Comparison of ENCODE assay signal across 17 cellular contexts in the genomic region with DNA sequence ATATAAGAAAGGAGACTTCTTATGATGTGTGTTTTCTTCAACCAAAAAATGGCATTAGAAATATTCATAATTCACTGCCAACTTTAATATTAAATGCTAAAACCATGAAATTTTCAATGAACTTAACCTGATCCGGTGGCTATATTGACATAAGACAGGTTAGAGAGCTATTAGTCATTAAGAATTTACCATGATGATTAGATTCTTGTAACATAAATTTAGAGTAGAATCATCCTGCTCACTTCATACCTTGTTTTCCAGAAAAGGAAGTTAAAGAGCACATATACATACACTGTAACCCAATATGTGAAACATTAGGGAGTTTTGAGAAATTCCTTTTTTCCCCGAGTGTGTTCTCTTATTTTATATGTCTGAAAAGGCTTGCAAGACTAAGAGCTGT.
A peak's percentile ranks its signal among the peaks of the same experiment; 100 is the strongest.
DNase-seq lines count a peak whose midpoint lies in the region; TF ChIP-seq lines count a peak whose summit lies in the region.
"Had no signal": no experiment of that assay in that cellular context is flagged by ENCODE, and none has a peak within 500 bp of the region (broad histone marks: within the 10 kb centered on the region; RNA-seq: fewer than 3 reads in every experiment).

No MANE protein-coding gene starts in this region.

- H3K9me3 ChIP-seq in mammary epithelial cell (replicated peaks; ENCODE audit: insufficient read depth, low read length) = no peaks in the 10 kb centered on the region
- H3K9me3 ChIP-seq in SK-N-SH = no peaks in the 10 kb centered on the region
- no peaks in the 10 kb centered on the region for H3K9me3 ChIP-seq in smooth muscle cell (replicated peaks; ENCODE audit: low read depth)
- no peaks in the 10 kb centered on the region for H3K9me3 ChIP-seq in neuronal stem cell (replicated peaks in 1 of 2; ENCODE audit: control insufficient read depth in 2 of 2, insufficient read depth in 1 of 2, low read depth in 1 of 2, low read length in 2 of 2)
- H3K9me3 ChIP-seq: A549, BLaER1, HAP-1 had no signal

- H3K9ac ChIP-seq in mammary epithelial cell (ENCODE audit: insufficient read depth, low read length) (no peak overlapping the region), SK-N-SH (no peak overlapping the region), smooth muscle cell (ENCODE audit: low read depth) (no peak overlapping the region), neuronal stem cell (ENCODE audit: low read depth, low read length, poor library complexity) (no peak overlapping the region)
- H3K9ac ChIP-seq: BLaER1 had no signal

- no peak overlapping the region for H3K18ac ChIP-seq in neuronal stem cell (ENCODE audit: low read length)

- no peak for TF ChIP-seq EP300 in SK-N-SH (IDR thresholded peaks at IDR 0.05; ENCODE audit: borderline replicate concordance in 1 of 2, low read depth in 1 of 2, low read length in 1 of 2)

- in situ Hi-C loops in mammary epithelial cell (cut with MboI; ENCODE audit: low sequenced_read_pairs in 2 of 2) = loop anchor here (25.0 kb wide), 1 partner anchor 387 kb away; no protein-coding TSS in a partner anchor

- H3K27me3 Mint-ChIP-seq in MCF 10A (ENCODE audit: insufficient read depth, unreplicated experiment) = no peaks in the 10 kb centered on the region
- H3K27me3 Mint-ChIP-seq: CD4-positive, alpha-beta memory T cell had no signal

- H3K79me1 ChIP-seq in neuronal stem cell (ENCODE audit: low read depth, low read length) = no peaks in the 10 kb centered on the region

- H3K36me3 Mint-ChIP-seq in MCF 10A (ENCODE audit: insufficient read depth, unreplicated experiment) = no peaks in the 10 kb centered on the region
- H3K36me3 Mint-ChIP-seq: CD14-positive monocyte; CD4-positive, alpha-beta memory T cell had no signal

- intact Hi-C loops in mammary epithelial cell (cut with micrococcal nuclease) = no loop called here
- intact Hi-C loops in MCF 10A (cut with micrococcal nuclease) = no loop called here
- intact Hi-C loops in cardiac septum (cut with DNase I) = no loop called here

- H3K79me2 ChIP-seq in mammary epithelial cell (ENCODE audit: insufficient read depth, low read length) (no peaks in the 10 kb centered on the region), SK-N-SH (ENCODE audit: insufficient read depth) (no peaks in the 10 kb centered on the region), smooth muscle cell (ENCODE audit: low read depth) (no peaks in the 10 kb centered on the region)

- H2BK12ac ChIP-seq in neuronal stem cell (ENCODE audit: low read length) = no peak overlapping the region

- H2BK15ac ChIP-seq in neuronal stem cell (ENCODE audit: low read length) = no peak overlapping the region

- no peak overlapping the region for H3K14ac ChIP-seq in neuronal stem cell (ENCODE audit: low read length)

- H3K4me3 Mint-ChIP-seq in MCF 10A (ENCODE audit: unreplicated experiment) = no peak overlapping the region
- H3K4me3 Mint-ChIP-seq: CD14-positive monocyte; CD4-positive, alpha-beta memory T cell had no signal

- H3K4me1 ChIP-seq in mammary epithelial cell (ENCODE audit: insufficient read depth, low read length) (no peaks in the 10 kb centered on the region), SK-N-SH (ENCODE audit: control insufficient read depth in 1 of 2, insufficient read depth in 2 of 2, low read depth in 1 of 2, low read length in 1 of 2) (peaks cover 0 to 4% of the 10 kb centered on the region in 2 experiments; a peak in 2 of 4 replicates), smooth muscle cell (ENCODE audit: low read depth) (peaks cover 7% of the 10 kb centered on the region), neuronal stem cell (ENCODE audit: control insufficient read depth in 2 of 2, insufficient read depth in 1 of 2, low read depth in 1 of 2, low read length in 2 of 2) (no peaks in the 10 kb centered on the region)
- H3K4me1 ChIP-seq: A549, BLaER1, HAP-1 had no signal

- no peaks in the 10 kb centered on the region for H3K9me3 Mint-ChIP-seq in MCF 10A (ENCODE audit: unreplicated experiment)
- H3K9me3 Mint-ChIP-seq: CD14-positive monocyte had no signal

- H3K27ac ChIP-seq in mammary epithelial cell (ENCODE audit: insufficient read depth, low read depth, low read length) = no peak overlapping the region
- H3K27ac ChIP-seq in SK-N-SH (ENCODE audit: low read depth in 2 of 2, low read length in 1 of 2) = peak overlapping the region in 1 of 2 experiments; percentile 10; a peak in 1 of 4 replicates
- no peak overlapping the region for H3K27ac ChIP-seq in smooth muscle cell (ENCODE audit: low read depth)
- no peak overlapping the region for H3K27ac ChIP-seq in neuronal stem cell (replicated peaks; ENCODE audit: low read length)
- H3K27ac ChIP-seq: 22Rv1, A549, BLaER1 had no signal

- dilution Hi-C loops in mammary epithelial cell (cut with HindIII; ENCODE audit: low sequenced_read_pairs) = no loop called here

- H3K4me3 ChIP-seq in mammary epithelial cell (replicated peaks in 1 of 3; ENCODE audit: insufficient read depth in 1 of 3, low read depth in 2 of 3, low read length in 3 of 3) (no peak overlapping the region), SK-N-SH (ENCODE audit: low read depth in 2 of 2, low read length in 1 of 2) (no peak overlapping the region), epithelial cell of esophagus (ENCODE audit: low read length) (no peak overlapping the region), smooth muscle cell (no peak overlapping the region), neuronal stem cell (ENCODE audit: low read length in 2 of 2) (no peak overlapping the region)
- H3K4me3 ChIP-seq: A549, BLaER1, GM12878, HAP-1 had no signal

- H3K27me3 ChIP-seq in mammary epithelial cell (ENCODE audit: insufficient read depth, low read length) (no peaks in the 10 kb centered on the region), SK-N-SH (ENCODE audit: insufficient read depth) (no peaks in the 10 kb centered on the region), smooth muscle cell (ENCODE audit: low read depth) (no peaks in the 10 kb centered on the region), neuronal stem cell (ENCODE audit: control insufficient read depth in 3 of 3, insufficient read depth in 3 of 3, low read depth in 1 of 3, low read length in 3 of 3) (no peaks in the 10 kb centered on the region)
- H3K27me3 ChIP-seq: BLaER1 had no signal

- 59% methylated on average over 2 of the region's 2 CpGs for WGBS in mammary epithelial cell (ENCODE audit: low coverage, missing lambda C conversion rate)
- WGBS in SK-N-SH (ENCODE audit: low lambda C conversion rate) = 66% methylated on average over 2 of the region's 2 CpGs
- WGBS in smooth muscle cell (ENCODE audit: low lambda C conversion rate) = 92% methylated on average over 2 of the region's 2 CpGs
- WGBS in neuronal stem cell (ENCODE audit: extremely low coverage in 2 of 2, insufficient read length in 2 of 2, insufficient replicate concordance in 1 of 2), 2 donors = no CpG with 5 or more reads among the region's 2 CpGs

- no peak overlapping the region for H2BK5ac ChIP-seq in neuronal stem cell (ENCODE audit: low read length)

- H3K4me2 ChIP-seq in mammary epithelial cell (ENCODE audit: insufficient read depth, low read depth, low read length) (no peak overlapping the region), SK-N-SH (no peak overlapping the region), smooth muscle cell (no peak overlapping the region), neuronal stem cell (ENCODE audit: insufficient read depth, low read length, poor library complexity, severe bottlenecking) (no peak overlapping the region)
- H3K4me2 ChIP-seq: A549, BLaER1 had no signal

- H3K4me1 Mint-ChIP-seq in MCF 10A (ENCODE audit: insufficient read depth, unreplicated experiment) = no peaks in the 10 kb centered on the region
- H3K4me1 Mint-ChIP-seq: CD14-positive monocyte; CD4-positive, alpha-beta memory T cell had no signal

- H2AFZ ChIP-seq in mammary epithelial cell (ENCODE audit: low read depth, low read length) (no peak overlapping the region), SK-N-SH (ENCODE audit: low read depth) (0 out of 2 replicates have a peak overlapping the region, but pooled peaks have one; percentile 68), smooth muscle cell (ENCODE audit: low read depth) (peak overlapping the region; percentile 19), neuronal stem cell (ENCODE audit: low read length) (no peak overlapping the region)

- no peak overlapping the region for H2BK120ac ChIP-seq in neuronal stem cell (ENCODE audit: low read depth, low read length)

- CTCF ChIA-PET in mammary epithelial cell (lab: Charles Lee; ENCODE audit: low non-redundant PET) (no interaction called here), MCF 10A (lab: Yijun Ruan, JAX) (no interaction called here), SK-N-SH (lab: Yijun Ruan, JAX) (no interaction called here)

- H3K9me2 ChIP-seq in SK-N-SH = peaks cover 3% of the 10 kb centered on the region; the same call in 1 of the 2 replicates

- H4K8ac ChIP-seq in neuronal stem cell (ENCODE audit: low read depth, low read length) = no peak overlapping the region

- no peak for TF ChIP-seq RAD21 in SK-N-SH (IDR thresholded peaks at IDR 0.05; ENCODE audit: low read length)

- no peak overlapping the region for H3K23ac ChIP-seq in neuronal stem cell (ENCODE audit: low read depth, low read length, poor library complexity)

- POLR2A ChIA-PET in MCF 10A (lab: Yijun Ruan, JAX) (no interaction called here), SK-N-SH (lab: Yijun Ruan, JAX) (no interaction called here)

- H3K36me3 ChIP-seq in mammary epithelial cell (ENCODE audit: insufficient read depth, low read length) (no peaks in the 10 kb centered on the region), SK-N-SH (replicated peaks in 1 of 2; ENCODE audit: control insufficient read depth in 1 of 2, insufficient read depth in 2 of 2, low read length in 1 of 2) (peaks cover 0 to 4% of the 10 kb centered on the region in 2 experiments), smooth muscle cell (ENCODE audit: low read depth) (no peaks in the 10 kb centered on the region), neuronal stem cell (replicated peaks in 1 of 2; ENCODE audit: control insufficient read depth in 2 of 2, insufficient read depth in 2 of 2, low read length in 2 of 2) (no peaks in the 10 kb centered on the region)
- H3K36me3 ChIP-seq: BLaER1, HAP-1 had no signal

- peak; percentile 4 for DNase-seq in mammary epithelial cell
- DNase-seq in MCF 10A (ENCODE audit: unreplicated experiment) = no peak
- DNase-seq in SK-N-SH = no peak
- DNase-seq in epithelial cell of esophagus (ENCODE audit: low read depth) = peak; percentile 9
- no peak for DNase-seq in smooth muscle cell (lab: John Stamatoyannopoulos, UW; ENCODE audit: unreplicated experiment)
- DNase-seq in cardiac septum (ENCODE audit: low spot score) = no peak
- DNase-seq in activated T-cell treated with anti-CD3 and anti-CD28 coated beads for 4 hours = no peak
- DNase-seq in neuronal stem cell (ENCODE audit: low spot score) = no peak
- DNase-seq: CD4-positive, alpha-beta memory T cell; DMS79 treated with DMSO at 0.1 percent for 48 hours; IMR-90 had no signal

- H2AK5ac ChIP-seq in neuronal stem cell (ENCODE audit: low read depth, low read length) = no peak overlapping the region

- no peak overlapping the region for H4K91ac ChIP-seq in neuronal stem cell (ENCODE audit: low read depth, low read length, poor library complexity)

- BruUV-seq in mammary epithelial cell (replicated peaks; lab: Mats Ljungman, UMichigan) (no TSS peak), MCF 10A (replicated peaks; lab: Mats Ljungman, UMichigan) (no TSS peak)

- H3F3A ChIP-seq in SK-N-SH (replicated peaks; ENCODE audit: insufficient read depth) (no peaks in the 10 kb centered on the region), smooth muscle cell (ENCODE audit: low read depth) (no peaks in the 10 kb centered on the region)

- TF ChIP-seq CTCF in mammary epithelial cell (conservative IDR thresholded peaks at IDR 0.05 in 1 of 2, IDR thresholded peaks at IDR 0.05 in 1 of 2; ENCODE audit: extremely low read depth in 1 of 2, insufficient read depth in 1 of 2, low read depth in 1 of 2, low read length in 2 of 2) = no peak
- TF ChIP-seq CTCF in MCF 10A (IDR thresholded peaks at IDR 0.05; ENCODE audit: unreplicated experiment) = no peak
- no peak for TF ChIP-seq CTCF in SK-N-SH (IDR thresholded peaks at IDR 0.05)
- no peak for TF ChIP-seq CTCF in epithelial cell of esophagus (IDR thresholded peaks at IDR 0.05; ENCODE audit: insufficient read depth, low read depth, low read length, missing control alignments)
- no peak for TF ChIP-seq CTCF in smooth muscle cell (IDR thresholded peaks at IDR 0.05; ENCODE audit: borderline replicate concordance, insufficient read depth, poor library complexity, severe bottlenecking)

- no peak overlapping the region for H3K4ac ChIP-seq in neuronal stem cell (ENCODE audit: low read length)

- no peak overlapping the region for H3K27ac Mint-ChIP-seq in MCF 10A (ENCODE audit: low read depth, unreplicated experiment)
- H3K27ac Mint-ChIP-seq: CD14-positive monocyte; CD4-positive, alpha-beta memory T cell had no signal

- H4K20me1 ChIP-seq in mammary epithelial cell (ENCODE audit: insufficient read depth, low read length) (no peaks in the 10 kb centered on the region), SK-N-SH (ENCODE audit: insufficient read depth) (no peaks in the 10 kb centered on the region), smooth muscle cell (ENCODE audit: low read depth) (no peaks in the 10 kb centered on the region)
- H4K20me1 ChIP-seq: BLaER1 had no signal

Comparison
In these comparisons a context has a peak if more than half of its experiments do, and no peak if none do; other contexts are left out.
1. DNase-seq: peak in mammary epithelial cell (single experiment) and epithelial cell of esophagus (single experiment); none in MCF 10A (single experiment), SK-N-SH (single experiment), smooth muscle cell (single experiment), cardiac septum (single experiment), activated T-cell treated with anti-CD3 and anti-CD28 coated beads for 4 hours (single experiment) and neuronal stem cell (single experiment).
2. H2AFZ ChIP-seq: peak in SK-N-SH (single experiment) and smooth muscle cell (single experiment); none in mammary epithelial cell (single experiment) and neuronal stem cell (single experiment).